13 cellular contexts compared by ENCODE assay signal in the genomic region with DNA sequence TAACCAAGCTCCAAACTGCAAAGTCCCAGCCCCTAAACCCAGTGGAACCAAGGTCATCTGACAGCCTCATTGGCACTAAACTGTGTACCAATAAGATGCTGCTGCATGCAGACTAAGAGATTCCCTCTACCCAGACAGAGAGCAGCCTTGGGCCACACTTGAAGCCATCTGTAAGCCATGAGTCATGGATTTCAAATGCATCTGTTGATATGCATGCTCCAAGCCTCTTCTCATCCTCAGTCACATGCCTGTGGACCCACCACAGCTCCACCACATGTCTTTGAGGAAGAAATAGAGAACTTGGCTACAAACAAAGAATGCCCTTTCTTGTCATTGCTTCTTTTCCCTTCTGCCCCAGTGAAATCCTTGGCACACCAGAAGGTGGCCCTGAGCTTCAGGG. TPM values are rescaled to one million over a fixed set of nuclear protein-coding genes. Genes with fewer than 3 reads are reported as not detected.
DNase-seq lines count a peak whose midpoint lies in the region; ATAC-seq and TF ChIP-seq lines count a peak whose summit lies in the region.
"Had no signal": no experiment of that assay in that cellular context is flagged by ENCODE, and none has a peak within 500 bp of the region (broad histone marks: within the 10 kb centered on the region; RNA-seq: fewer than 3 reads in every experiment).

No MANE protein-coding gene starts in this region.

- H3K4me1 ChIP-seq in SJCRH30 = peaks cover 3% of the 10 kb centered on the region; the same call in 1 of the 2 replicates

- no peak for TF ChIP-seq CTCF in fibroblast of pulmonary artery (IDR thresholded peaks at IDR 0.05; ENCODE audit: low read length, missing control alignments)

- peaks cover 9% of the 10 kb centered on the region; the same call in 1 of the 2 replicates for H3K27me3 ChIP-seq in SJCRH30
- H3K27me3 ChIP-seq: dorsolateral prefrontal cortex had no signal

- no peak overlapping the region for H3K27ac ChIP-seq in SJCRH30

- H3K36me3 ChIP-seq in SJCRH30 = no peaks in the 10 kb centered on the region

- no peak for ATAC-seq in HG03571 (IDR thresholded peaks at IDR 0.05; ENCODE audit: unreplicated experiment)
- ATAC-seq in GM21825 (IDR thresholded peaks at IDR 0.05; ENCODE audit: unreplicated experiment) = no peak
- ATAC-seq: HCT116 had no signal

- no peak overlapping the region for H3K4me3 ChIP-seq in SJCRH30
- H3K4me3 ChIP-seq in fibroblast of pulmonary artery (replicated peaks; ENCODE audit: low read depth, low read length) = no peak overlapping the region
- H3K4me3 ChIP-seq: dorsolateral prefrontal cortex had no signal

- peak; percentile 16 for DNase-seq in SIG-M5 treated with dmso at 0.1 percent for 504 hours (lab: John Stamatoyannopoulos, UW; ENCODE audit: unreplicated experiment)
- DNase-seq in SIG-M5 (lab: John Stamatoyannopoulos, UW) = no peak
- peak; percentile 17 to 34 for DNase-seq in SJCRH30
- DNase-seq in fibroblast of pulmonary artery (ENCODE audit: low read depth) = peak; percentile 63
- DNase-seq in C1 segment of cervical spinal cord (lab: John Stamatoyannopoulos, UW) = no peak
- no peak for DNase-seq in NCI-H526 (lab: John Stamatoyannopoulos, UW)
- DNase-seq: 8988T; activated naive CD4-positive, alpha-beta T cell treated with anti-CD3 and anti-CD28 coated beads, Interleukin-2, amount 10 ng/mL, durations not matched to agents 7 days and 5 days; dorsolateral prefrontal cortex; NCI-H1092 treated with DMSO at 0.1 percent for 48 hours had no signal

- no peaks in the 10 kb centered on the region for H3K9me3 ChIP-seq in SJCRH30 (replicated peaks)

RNA-seq across cellular contexts. Expression of gene CREG2, which starts 19.6 kb away (rescaled TPM):
- total RNA-seq in SJCRH30 (2014; rRNA removed; shearing (Covaris generic)) = 0.04 TPM in 1 of 2 replicates, not detected in the other

Comparison
In these comparisons a context has a peak if more than half of its experiments do, and no peak if none do; other contexts are left out.
1. DNase-seq: peak in SIG-M5 treated with dmso at 0.1 percent for 504 hours (single experiment), SJCRH30 (2 of 2) and fibroblast of pulmonary artery (single experiment); none in SIG-M5 (single experiment), C1 segment of cervical spinal cord (0 of 14) and NCI-H526 (0 of 2).